Comparison of ENCODE assay signal across 2 cellular contexts in genomic region chr10:86944031-86944419, GRCh38.
TF ChIP-seq lines count a peak whose summit lies in the region.

No MANE protein-coding gene starts in this region.

TF ChIP-seq in WTC11, 78 proteins besides CTCF, POLR2A, EP300 and RAD21:
- no peak for TF ChIP-seq MYBL2 (CRISPR knock-in tag; IDR thresholded peaks at IDR 0.05)
- TF ChIP-seq GTF2I (CRISPR knock-in tag; conservative IDR thresholded peaks at IDR 0.05), result no peak
- TF ChIP-seq, protein P1, sequence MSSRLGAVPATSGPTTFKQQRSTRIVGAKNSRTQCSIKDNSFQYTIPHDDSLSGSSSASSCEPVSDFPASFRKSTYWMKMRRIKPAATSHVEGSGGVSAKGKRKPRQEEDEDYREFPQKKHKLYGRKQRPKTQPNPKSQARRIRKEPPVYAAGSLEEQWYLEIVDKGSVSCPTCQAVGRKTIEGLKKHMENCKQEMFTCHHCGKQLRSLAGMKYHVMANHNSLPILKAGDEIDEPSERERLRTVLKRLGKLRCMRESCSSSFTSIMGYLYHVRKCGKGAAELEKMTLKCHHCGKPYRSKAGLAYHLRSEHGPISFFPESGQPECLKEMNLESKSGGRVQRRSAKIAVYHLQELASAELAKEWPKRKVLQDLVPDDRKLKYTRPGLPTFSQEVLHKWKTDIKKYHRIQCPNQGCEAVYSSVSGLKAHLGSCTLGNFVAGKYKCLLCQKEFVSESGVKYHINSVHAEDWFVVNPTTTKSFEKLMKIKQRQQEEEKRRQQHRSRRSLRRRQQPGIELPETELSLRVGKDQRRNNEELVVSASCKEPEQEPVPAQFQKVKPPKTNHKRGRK (CRISPR knock-in tag; IDR thresholded peaks at IDR 0.05; ENCODE audit: borderline replicate concordance), result no peak
- no peak for TF ChIP-seq NR1H2 (CRISPR knock-in tag; IDR thresholded peaks at IDR 0.05)
- TF ChIP-seq ETV6 (CRISPR knock-in tag; IDR thresholded peaks at IDR 0.05), result no peak
- TF ChIP-seq ZBTB21 (CRISPR knock-in tag; IDR thresholded peaks at IDR 0.05; ENCODE audit: borderline replicate concordance), result no peak
- no peak for TF ChIP-seq NFE2L1 (CRISPR knock-in tag; IDR thresholded peaks at IDR 0.05)
- no peak for TF ChIP-seq ZNF138 (CRISPR knock-in tag; conservative IDR thresholded peaks at IDR 0.05)
- TF ChIP-seq ZNF281 (CRISPR knock-in tag; IDR thresholded peaks at IDR 0.05), result no peak
- no peak for TF ChIP-seq AR (CRISPR knock-in tag; IDR thresholded peaks at IDR 0.05)
- no peak for TF ChIP-seq TEAD4 (CRISPR knock-in tag; IDR thresholded peaks at IDR 0.05)
- no peak for TF ChIP-seq NFYB (CRISPR knock-in tag; conservative IDR thresholded peaks at IDR 0.05; ENCODE audit: low read depth)
- no peak for TF ChIP-seq HMGA2 (CRISPR knock-in tag; IDR thresholded peaks at IDR 0.05)
- TF ChIP-seq ZNF121 (CRISPR knock-in tag; IDR thresholded peaks at IDR 0.05), result no peak

TF ChIP-seq in HepG2, 621 proteins besides CTCF, POLR2A, EP300 and RAD21:
- TF ChIP-seq ZNF256 (CRISPR knock-in tag; conservative IDR thresholded peaks at IDR 0.05), result no peak
- TF ChIP-seq ERF (CRISPR knock-in tag; IDR thresholded peaks at IDR 0.05), result no peak
- no peak for TF ChIP-seq IRF1 (CRISPR knock-in tag; IDR thresholded peaks at IDR 0.05; ENCODE audit: low read depth)
- no peak for TF ChIP-seq ZNF3 (CRISPR knock-in tag; IDR thresholded peaks at IDR 0.05)
- no peak for TF ChIP-seq TERF1 (CRISPR knock-in tag; IDR thresholded peaks at IDR 0.05)
- TF ChIP-seq ZNF777 (CRISPR knock-in tag; IDR thresholded peaks at IDR 0.05), result no peak
- no peak for TF ChIP-seq TRIM24 (CRISPR knock-in tag; IDR thresholded peaks at IDR 0.05)
- TF ChIP-seq SMARCC2 (IDR thresholded peaks at IDR 0.05), result no peak
- TF ChIP-seq ZNF225 (CRISPR knock-in tag; IDR thresholded peaks at IDR 0.05), result no peak
- TF ChIP-seq ZNF710 (CRISPR knock-in tag; IDR thresholded peaks at IDR 0.05; ENCODE audit: borderline replicate concordance), result no peak
- TF ChIP-seq ZMYM4 (CRISPR knock-in tag; IDR thresholded peaks at IDR 0.05), result no peak
- TF ChIP-seq SYNCRIP (IDR thresholded peaks at IDR 0.05; ENCODE audit: insufficient read depth, low read depth, low read length), result no peak
- no peak for TF ChIP-seq FOSL1 (CRISPR knock-in tag; IDR thresholded peaks at IDR 0.05; ENCODE audit: borderline replicate concordance)
- TF ChIP-seq ZNF33A (CRISPR knock-in tag; IDR thresholded peaks at IDR 0.05; ENCODE audit: borderline replicate concordance), result no peak
- TF ChIP-seq HNRNPL (IDR thresholded peaks at IDR 0.05; ENCODE audit: low read depth, low read length), result no peak
- no peak for TF ChIP-seq GFI1 (CRISPR knock-in tag; IDR thresholded peaks at IDR 0.05; ENCODE audit: borderline replicate concordance)
- no peak for TF ChIP-seq RAD51 (IDR thresholded peaks at IDR 0.05; ENCODE audit: borderline replicate concordance)
- no peak for TF ChIP-seq ZNF83 (CRISPR knock-in tag; IDR thresholded peaks at IDR 0.05; ENCODE audit: borderline replicate concordance)
